Comparison of ENCODE assay signal across 9 cellular contexts in the genomic region with DNA sequence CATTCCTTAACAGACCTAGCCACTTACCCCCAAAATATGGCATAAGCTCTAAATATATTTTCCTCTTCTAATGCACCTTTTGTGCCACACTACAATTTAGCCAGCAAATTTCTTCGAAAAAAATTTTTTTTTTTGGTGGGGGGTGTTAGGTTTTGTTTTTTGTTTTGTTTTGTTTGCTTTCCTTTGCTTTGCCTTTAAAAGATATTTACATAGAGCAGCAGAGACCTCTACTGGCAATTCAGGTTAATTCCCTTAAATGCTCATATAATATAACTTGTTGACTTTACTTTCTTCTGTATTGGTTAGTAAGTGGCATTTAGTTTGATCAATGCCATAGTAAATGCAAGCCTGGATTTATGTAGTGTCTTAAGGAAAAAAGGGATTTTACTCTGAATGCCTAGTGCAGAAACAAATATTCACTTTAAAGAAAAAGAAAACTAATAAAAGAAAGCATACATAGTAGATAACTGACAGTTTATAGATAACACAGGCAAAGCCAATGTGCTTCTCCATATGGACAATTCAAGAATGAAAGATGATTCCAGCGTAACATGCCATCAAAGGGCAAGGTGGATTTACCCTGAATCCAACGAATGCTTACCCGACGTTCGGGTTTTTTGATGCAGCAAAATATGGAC.
A peak's percentile ranks its signal among the peaks of the same experiment; 100 is the strongest.
DNase-seq lines count a peak whose midpoint lies in the region; ATAC-seq and TF ChIP-seq lines count a peak whose summit lies in the region.
"Had no signal": no experiment of that assay in that cellular context is flagged by ENCODE, and none has a peak within 500 bp of the region (broad histone marks: within the 10 kb centered on the region; RNA-seq: fewer than 3 reads in every experiment).

No MANE protein-coding gene starts in this region.

- TF ChIP-seq CTCF in NB4 (IDR thresholded peaks at IDR 0.05; ENCODE audit: low read depth, low read length) (peak; percentile 11), dorsolateral prefrontal cortex (IDR thresholded peaks at IDR 0.05 in 54 of 56, conservative IDR thresholded peaks at IDR 0.05 in 2 of 56; ENCODE audit: low read depth in 1 of 56, partially characterized antibody in 56 of 56) (peak in 55 of 56 donors; percentile 19 to 69 (median 47))

- intact Hi-C loops in dorsolateral prefrontal cortex (cut with DNase I), result loop anchor here in 1 of 2 donors (10.0 kb wide), 1 partner anchor 1780 kb away; no protein-coding TSS in a partner anchor

- no peak for TF ChIP-seq POLR2A in NB4 (IDR thresholded peaks at IDR 0.05; ENCODE audit: extremely low read depth, insufficient read length)

- DNase-seq in DMS 273 (lab: John Stamatoyannopoulos, UW; ENCODE audit: unreplicated experiment), result peak; percentile 4
- no peak for DNase-seq in DMS 273 treated with DMSO at 0.1 percent for 48 hours (lab: John Stamatoyannopoulos, UW)
- peak; percentile 11 for DNase-seq in NB4 (ENCODE audit: low read depth)
- no peak for DNase-seq in dorsolateral prefrontal cortex
- peak; percentile 37 for DNase-seq in pons (ENCODE audit: low spot score)
- DNase-seq: activated naive CD8-positive, alpha-beta T cell treated with anti-CD3 and anti-CD28 coated beads, Interleukin-2, amount 10 ng/mL, durations not matched to agents 7 days and 5 days had no signal

- peaks cover 0 to 11% (median 0%) of the 10 kb centered on the region in 45 donors for H3K27me3 ChIP-seq in dorsolateral prefrontal cortex

- H3K4me3 ChIP-seq in NB4 (ENCODE audit: low read depth, low read length) (no peak overlapping the region), dorsolateral prefrontal cortex (no peak overlapping the region)

- no peak overlapping the region for H3K27ac ChIP-seq in dorsolateral prefrontal cortex

- no peak for ATAC-seq in HG02571 (IDR thresholded peaks at IDR 0.05; ENCODE audit: unreplicated experiment)
- ATAC-seq in GM19467 (IDR thresholded peaks at IDR 0.05; ENCODE audit: unreplicated experiment), result no peak
- ATAC-seq in GM18861 (IDR thresholded peaks at IDR 0.05; ENCODE audit: unreplicated experiment), result no peak

Comparison
In these comparisons a context has a peak if more than half of its experiments do, and no peak if none do; other contexts are left out.
1. DNase-seq: peak in DMS 273 (single experiment), NB4 (single experiment) and pons (single experiment); none in DMS 273 treated with DMSO at 0.1 percent for 48 hours (single experiment) and dorsolateral prefrontal cortex (0 of 10).